20 cellular contexts compared by ENCODE assay signal in the genomic region with DNA sequence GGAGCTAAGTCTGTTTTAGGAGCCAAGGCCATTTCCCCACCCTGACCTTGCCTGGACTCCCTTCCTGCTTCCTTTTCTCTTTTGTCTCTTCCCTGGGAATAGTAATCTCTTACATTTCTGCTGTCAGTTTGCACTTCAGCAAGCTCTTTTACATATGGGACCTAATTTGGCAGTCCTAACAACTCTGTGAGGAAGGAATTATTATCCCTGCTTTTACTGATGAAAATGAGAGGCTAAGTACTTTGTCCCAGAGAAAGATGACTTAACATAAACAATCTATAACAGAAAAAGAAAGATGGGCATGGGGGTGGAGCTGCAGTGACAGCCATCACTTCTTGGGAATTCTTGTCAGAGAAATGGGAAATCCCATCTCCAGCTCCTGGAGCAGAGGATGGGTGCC. TPM values are rescaled to one million over a fixed set of nuclear protein-coding genes. Genes with fewer than 3 reads are reported as not detected.
DNase-seq lines count a peak whose midpoint lies in the region; ATAC-seq, FAIRE-seq and TF ChIP-seq lines count a peak whose summit lies in the region.
"Had no signal": no experiment of that assay in that cellular context is flagged by ENCODE, and none has a peak within 500 bp of the region (broad histone marks: within the 10 kb centered on the region; RNA-seq: fewer than 3 reads in every experiment).

No MANE protein-coding gene starts in this region.

- H2AK5ac ChIP-seq in mesenchymal stem cell (ENCODE audit: low read length, severe bottlenecking), result peak overlapping the region; percentile 57

- H3K4me1 ChIP-seq in ACC112 (ENCODE audit: control insufficient read depth, insufficient read depth, low read length, unreplicated experiment) (peaks cover 41% of the 10 kb centered on the region), mesenchymal stem cell (ENCODE audit: control insufficient read depth, insufficient read depth, low read depth, low read length) (peaks cover 15% of the 10 kb centered on the region), stomach (peaks cover 21 to 52% (median 35%) of the 10 kb centered on the region in 4 donors), pancreas (no peaks in the 10 kb centered on the region)

- TF ChIP-seq POLR2A in stomach (IDR thresholded peaks at IDR 0.05), result no peak

- no peak overlapping the region for H3K4me3 ChIP-seq in ACC112 (ENCODE audit: low read depth, low read length)
- H3K4me3 ChIP-seq in mesenchymal stem cell (ENCODE audit: insufficient read depth in 1 of 2, low read depth in 1 of 2, low read length in 2 of 2), result no peak overlapping the region
- H3K4me3 ChIP-seq in stomach, result no peak overlapping the region
- no peak overlapping the region for H3K4me3 ChIP-seq in pancreas
- no peak overlapping the region for H3K4me3 ChIP-seq in WERI-Rb-1 (ENCODE audit: low read depth, low read length)
- H3K4me3 ChIP-seq: skin epidermis had no signal

- H3K4ac ChIP-seq in mesenchymal stem cell (ENCODE audit: low read depth in 1 of 2, low read length in 2 of 2), result no peak overlapping the region

- intact Hi-C loops in stomach (cut with DNase I; ENCODE audit: low total_unique reads), result loop anchor here (5.0 kb wide), 1 partner anchor 194 kb away; no protein-coding TSS in a partner anchor
- intact Hi-C loops in pancreas (cut with DNase I), result loop anchor here in 1 of 3 donors (5.0 kb wide), 1 partner anchor 194 kb away; no protein-coding TSS in a partner anchor

- H3K14ac ChIP-seq in mesenchymal stem cell (ENCODE audit: low read length in 2 of 2), result no peak overlapping the region

- H3K4me1 Mint-ChIP-seq in brain, result peaks cover 93% of the 10 kb centered on the region

- TF ChIP-seq EP300 in stomach (IDR thresholded peaks at IDR 0.05), result no peak

- H2AFZ ChIP-seq in ACC112 (ENCODE audit: low read length, unreplicated experiment) (peak overlapping the region; percentile 40), mesenchymal stem cell (ENCODE audit: low read depth, low read length) (no peak overlapping the region)

- H2BK120ac ChIP-seq in mesenchymal stem cell (ENCODE audit: low read depth, low read length), result no peak overlapping the region

- H3K18ac ChIP-seq in mesenchymal stem cell (ENCODE audit: low read depth in 1 of 2, low read length in 2 of 2), result peak overlapping the region in 1 of 2 experiments; percentile 73

- H3K36me3 ChIP-seq in ACC112 (ENCODE audit: insufficient read depth, low read length), result no peaks in the 10 kb centered on the region
- no peaks in the 10 kb centered on the region for H3K36me3 ChIP-seq in mesenchymal stem cell (ENCODE audit: control insufficient read depth in 1 of 2, insufficient read depth in 2 of 2, low read depth in 1 of 2, low read length in 2 of 2)
- H3K36me3 ChIP-seq in stomach, result no peaks in the 10 kb centered on the region
- H3K36me3 ChIP-seq in pancreas, result no peaks in the 10 kb centered on the region
- H3K36me3 ChIP-seq in WERI-Rb-1, result no peaks in the 10 kb centered on the region

- DNase-seq in mesenchymal stem cell (no peak), stomach (no peak), pancreas (no peak), WERI-Rb-1 (no peak)
- DNase-seq: activated CD4-positive, alpha-beta T cell treated with anti-CD3 and anti-CD28 coated beads for 48 hours; mammary epithelial cell; naive B cell; NCI-H510A treated with DMSO at 0.1 percent for 48 hours; stimulated activated naive CD8-positive, alpha-beta T cell treated with anti-CD3 and anti-CD28 coated beads, Interleukin-15, Interleukin-2, amounts not matched to agents 100 U/mL and 50 U/mL, for 24 hours had no signal

- H4K91ac ChIP-seq in mesenchymal stem cell (ENCODE audit: low read length), result no peak overlapping the region

- H3K27me3 ChIP-seq in ACC112 (ENCODE audit: insufficient read depth, low read length), result no peaks in the 10 kb centered on the region
- peaks cover 0 to 4% of the 10 kb centered on the region in 2 experiments for H3K27me3 ChIP-seq in mesenchymal stem cell (ENCODE audit: control insufficient read depth in 1 of 2, insufficient read depth in 1 of 2, low read length in 2 of 2)
- no peaks in the 10 kb centered on the region for H3K27me3 ChIP-seq in stomach
- no peaks in the 10 kb centered on the region for H3K27me3 ChIP-seq in pancreas
- H3K27me3 ChIP-seq in WERI-Rb-1 (ENCODE audit: insufficient read depth, low read depth, severe bottlenecking), result no peaks in the 10 kb centered on the region

- no peak overlapping the region for H2BK5ac ChIP-seq in mesenchymal stem cell (ENCODE audit: low read depth, low read length, poor library complexity, severe bottlenecking)

- H3K9me3 Mint-ChIP-seq in brain, result no peaks in the 10 kb centered on the region
- H3K9me3 Mint-ChIP-seq: naive B cell had no signal

- H3K9me3 ChIP-seq in mesenchymal stem cell (ENCODE audit: control insufficient read depth, low read length) (no peaks in the 10 kb centered on the region), stomach (no peaks in the 10 kb centered on the region), pancreas (no peaks in the 10 kb centered on the region), WERI-Rb-1 (ENCODE audit: severe bottlenecking) (no peaks in the 10 kb centered on the region)

- no peak overlapping the region for H2BK15ac ChIP-seq in mesenchymal stem cell (ENCODE audit: low read depth, poor library complexity, severe bottlenecking)

- H4K8ac ChIP-seq in mesenchymal stem cell (ENCODE audit: low read length), result no peak overlapping the region

- no peaks in the 10 kb centered on the region for H3K79me2 ChIP-seq in ACC112 (ENCODE audit: control insufficient read depth, insufficient read depth, low read length, unreplicated experiment)

- H3K9ac ChIP-seq in mesenchymal stem cell (ENCODE audit: low read length), result peak overlapping the region; percentile 19

- H3K27ac ChIP-seq in ACC112 (ENCODE audit: low read depth, low read length), result no peak overlapping the region; the same call in 1 of the 2 replicates
- H3K27ac ChIP-seq in mesenchymal stem cell (ENCODE audit: low read length, poor library complexity, severe bottlenecking), result no peak overlapping the region
- peak overlapping the region in 4 of 5 donors; percentile 36 to 73 (median 62) for H3K27ac ChIP-seq in stomach
- no peak overlapping the region for H3K27ac ChIP-seq in pancreas
- H3K27ac ChIP-seq in WERI-Rb-1, result no peak overlapping the region
- H3K27ac ChIP-seq: C4-2B had no signal

- H3K27ac Mint-ChIP-seq in brain, result peak overlapping the region; percentile 93 to 99 (median 96)
- H3K27ac Mint-ChIP-seq: activated naive CD8-positive, alpha-beta T cell had no signal

- H3K79me1 ChIP-seq in mesenchymal stem cell (replicated peaks; ENCODE audit: low read length, poor library complexity, severe bottlenecking), result no peaks in the 10 kb centered on the region

- H2BK12ac ChIP-seq in mesenchymal stem cell (ENCODE audit: low read length in 2 of 2), result no peak overlapping the region

- H3K4me3 Mint-ChIP-seq in brain, result peak overlapping the region in 3 of 5 experiments; percentile 17 to 63 (median 60)
- H3K4me3 Mint-ChIP-seq: activated naive CD8-positive, alpha-beta T cell had no signal

- TF ChIP-seq CTCF in brain (conservative IDR thresholded peaks at IDR 0.05) (no peak), stomach (IDR thresholded peaks at IDR 0.05) (no peak), pancreas (IDR thresholded peaks at IDR 0.05) (no peak), WERI-Rb-1 (IDR thresholded peaks at IDR 0.05; ENCODE audit: low read depth, low read length) (no peak)

- H3K23ac ChIP-seq in mesenchymal stem cell (ENCODE audit: low read length in 2 of 2), result no peak overlapping the region

- FAIRE-seq in pancreas (lab: Jason Lieb, UNC), result no peak
- FAIRE-seq: urothelium cell line had no signal

- no peak for ATAC-seq in pancreas
- no peak for ATAC-seq in GM21390 (IDR thresholded peaks at IDR 0.05; ENCODE audit: unreplicated experiment)
- ATAC-seq in HG03045 (IDR thresholded peaks at IDR 0.05; ENCODE audit: unreplicated experiment), result no peak
- ATAC-seq: stimulated activated naive CD8-positive, alpha-beta T cell treated with anti-CD3 and anti-CD28 coated beads, Interleukin-15, Interleukin-2, amounts not matched to agents 100 U/mL and 50 U/mL, for 24 hours had no signal

- peaks cover 4% of the 10 kb centered on the region for H3K27me3 Mint-ChIP-seq in brain
- H3K27me3 Mint-ChIP-seq: activated naive CD8-positive, alpha-beta T cell had no signal

- no peak overlapping the region for H3K4me2 ChIP-seq in mesenchymal stem cell (ENCODE audit: low read length, poor library complexity, severe bottlenecking)

- H3K36me3 Mint-ChIP-seq in brain, result no peaks in the 10 kb centered on the region
- H3K36me3 Mint-ChIP-seq: activated naive CD8-positive, alpha-beta T cell; naive B cell had no signal

RNA-seq across cellular contexts. Expression of a gene that starts 13.9 kb away (rescaled TPM):
- polyA plus RNA-seq in brain (ENCODE audit: insufficient read depth, low read depth, low replicate concordance) (not detected), stomach (not detected), pancreas (not detected)
- not detected for polyA plus RNA-seq in mesenchymal stem cell (2013, experiment 1 of 2)
- not detected for polyA plus RNA-seq in mesenchymal stem cell (2013, experiment 2 of 2)
- total RNA-seq in stomach (not detected), pancreas (not detected)
- total RNA-seq: M059J, mammary epithelial cell, posterior vena cava had no signal
- polyA plus RNA-seq: AG04450, mammary epithelial cell had no signal

RNA-seq across cellular contexts. Expression of a gene that starts 32.2 kb away (rescaled TPM):
- polyA plus RNA-seq in brain (ENCODE audit: insufficient read depth, low read depth, low replicate concordance) (13.3 TPM), stomach (10 to 100 TPM in 1 of 3 donors, 1 to 10 TPM in 2; 2.2 to 29.5 (median 3.2) TPM), pancreas (1 to 10 TPM; 3.4 to 4.1 TPM)
- 2.2 TPM for polyA plus RNA-seq in mesenchymal stem cell (2013, experiment 1 of 2)
- polyA plus RNA-seq in mesenchymal stem cell (2013, experiment 2 of 2), result 2.1 TPM
- total RNA-seq in stomach (10 to 100 TPM in 3 of 5 donors, 1 to 10 TPM in 2; 1.1 to 29.8 (median 10.7) TPM), pancreas (1 to 10 TPM; 1.2 to 6.6 (median 2.4) TPM)
- total RNA-seq: M059J had no signal

Comparison
In these comparisons a context has a peak if more than half of its experiments do, and no peak if none do; other contexts are left out.
1. H3K27ac ChIP-seq: peak in stomach (4 of 5); none in ACC112 (single experiment), mesenchymal stem cell (single experiment), pancreas (0 of 4) and WERI-Rb-1 (single experiment).